9 cellular contexts compared by ENCODE assay signal in the genomic region with DNA sequence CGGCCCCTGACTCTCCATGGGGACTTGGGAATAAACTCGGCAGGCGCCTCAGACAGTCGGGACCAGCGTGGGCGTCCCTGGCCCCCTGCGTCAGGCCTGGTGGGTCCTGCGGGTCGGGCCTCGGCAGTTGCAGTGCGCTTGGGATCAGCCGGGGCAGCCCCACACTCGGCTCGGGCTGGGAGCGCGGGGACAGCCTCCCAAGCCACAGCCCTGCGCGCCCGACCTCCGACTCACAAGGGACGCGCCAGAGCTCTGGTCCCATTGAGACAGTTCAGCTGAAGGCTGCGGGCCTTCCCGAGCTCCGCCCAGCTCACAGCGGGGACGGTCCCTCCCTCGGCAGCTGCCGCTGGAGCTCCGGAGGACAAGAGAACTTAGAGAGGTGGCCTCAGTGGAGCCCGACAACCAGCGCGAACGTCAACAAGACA.
DNase-seq lines count a peak whose midpoint lies in the region; ATAC-seq and TF ChIP-seq lines count a peak whose summit lies in the region.
"Had no signal": no experiment of that assay in that cellular context is flagged by ENCODE, and none has a peak within 500 bp of the region (broad histone marks: within the 10 kb centered on the region; RNA-seq: fewer than 3 reads in every experiment).

No MANE protein-coding gene starts in this region.

- CTCF ChIA-PET in HEK293T (lab: Yijun Ruan, JAX): no interaction called here

- TF ChIP-seq CTCF in fibroblast of pulmonary artery (IDR thresholded peaks at IDR 0.05; ENCODE audit: low read length, missing control alignments): no peak
- TF ChIP-seq CTCF in retinal pigment epithelial cell (conservative IDR thresholded peaks at IDR 0.05; ENCODE audit: low read depth, low read length): no peak

- DNase-seq in ELF-1 (ENCODE audit: low read depth, low spot score) (peak; percentile 90), NCI-H1092 treated with DMSO at 0.1 percent for 48 hours (lab: John Stamatoyannopoulos, UW) (peak; percentile 27), fibroblast of pulmonary artery (ENCODE audit: low read depth) (peak; percentile 20), retinal pigment epithelial cell (ENCODE audit: low read depth) (no peak), HEK293T (ENCODE audit: extremely low spot score) (no peak), COR-L47 (lab: John Stamatoyannopoulos, UW) (no peak)
- no peak for DNase-seq in activated CD4-positive, alpha-beta T cell treated with anti-CD3 and anti-CD28 coated beads for 1 hour
- DNase-seq: activated CD4-positive, alpha-beta T cell treated with anti-CD3 and anti-CD28 coated beads, Interleukin-2, amount 10 ng/mL, durations not matched to agents 7 days and 5 days had no signal

- no peak for ATAC-seq in HG03457 (IDR thresholded peaks at IDR 0.05; ENCODE audit: unreplicated experiment)

- H3K4me3 ChIP-seq in fibroblast of pulmonary artery (replicated peaks; ENCODE audit: low read depth, low read length): peak overlapping the region; percentile 48
- peak overlapping the region; percentile 46 for H3K4me3 ChIP-seq in retinal pigment epithelial cell (ENCODE audit: low read length)

- POLR2A ChIA-PET in HEK293T (lab: Yijun Ruan, JAX): no interaction called here

TF ChIP-seq in HEK293T, 16 proteins besides CTCF, POLR2A, EP300 and RAD21:
- TF ChIP-seq FOXM1 (IDR thresholded peaks at IDR 0.05; ENCODE audit: borderline replicate concordance): no peak
- TF ChIP-seq ELF4 (IDR thresholded peaks at IDR 0.05): no peak
- no peak for TF ChIP-seq HDGF (IDR thresholded peaks at IDR 0.05; ENCODE audit: borderline replicate concordance)

Comparison
In these comparisons a context has a peak if more than half of its experiments do, and no peak if none do; other contexts are left out.
1. DNase-seq: peak in ELF-1 (single experiment), NCI-H1092 treated with DMSO at 0.1 percent for 48 hours (single experiment) and fibroblast of pulmonary artery (single experiment); none in retinal pigment epithelial cell (single experiment), HEK293T (single experiment), activated CD4-positive, alpha-beta T cell treated with anti-CD3 and anti-CD28 coated beads for 1 hour (single experiment) and COR-L47 (single experiment).